In the genomic region with DNA sequence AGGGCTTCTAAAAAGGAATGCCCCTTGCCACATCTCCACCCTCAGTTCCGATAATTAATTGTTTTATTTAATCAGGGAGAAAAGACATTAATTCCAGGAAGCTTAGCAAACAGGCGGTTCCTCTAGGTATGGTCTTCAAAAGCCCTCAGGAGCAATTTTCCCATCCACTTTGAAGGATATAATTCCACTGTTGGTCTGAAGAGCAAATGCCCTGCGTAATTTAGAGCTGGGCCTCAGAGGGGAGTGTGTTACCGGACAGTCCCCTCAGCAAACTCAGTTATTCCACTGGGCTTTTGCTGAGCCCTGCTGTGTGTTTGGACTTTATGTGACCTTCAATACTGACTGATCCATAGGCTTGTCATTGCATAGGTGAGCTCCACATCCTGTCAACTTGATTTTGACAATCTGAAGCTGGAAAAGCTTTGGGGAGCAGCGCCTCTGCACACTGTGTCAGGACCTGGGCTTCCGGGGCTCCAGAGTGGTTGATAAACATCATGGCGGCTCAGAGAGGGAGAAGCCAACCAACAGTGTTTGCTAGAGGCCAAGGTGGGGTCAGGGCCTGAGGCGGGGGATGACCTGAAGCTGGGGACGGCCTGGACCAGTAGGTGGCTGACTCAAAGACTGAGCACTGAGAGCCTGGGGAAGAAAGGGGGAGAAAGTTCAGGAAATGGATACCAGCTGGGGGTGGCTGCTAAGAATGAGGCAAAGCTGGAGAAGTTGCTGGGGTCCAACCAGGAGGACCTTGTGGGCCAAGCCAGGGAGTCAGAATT, we compare ENCODE assay signal across 1 cellular context.
TF ChIP-seq lines count a peak whose summit lies in the region.

No MANE protein-coding gene starts in this region.

TF ChIP-seq in HepG2, 621 proteins besides CTCF, POLR2A, EP300 and RAD21 (continued from another document):
- TF ChIP-seq, protein P1, sequence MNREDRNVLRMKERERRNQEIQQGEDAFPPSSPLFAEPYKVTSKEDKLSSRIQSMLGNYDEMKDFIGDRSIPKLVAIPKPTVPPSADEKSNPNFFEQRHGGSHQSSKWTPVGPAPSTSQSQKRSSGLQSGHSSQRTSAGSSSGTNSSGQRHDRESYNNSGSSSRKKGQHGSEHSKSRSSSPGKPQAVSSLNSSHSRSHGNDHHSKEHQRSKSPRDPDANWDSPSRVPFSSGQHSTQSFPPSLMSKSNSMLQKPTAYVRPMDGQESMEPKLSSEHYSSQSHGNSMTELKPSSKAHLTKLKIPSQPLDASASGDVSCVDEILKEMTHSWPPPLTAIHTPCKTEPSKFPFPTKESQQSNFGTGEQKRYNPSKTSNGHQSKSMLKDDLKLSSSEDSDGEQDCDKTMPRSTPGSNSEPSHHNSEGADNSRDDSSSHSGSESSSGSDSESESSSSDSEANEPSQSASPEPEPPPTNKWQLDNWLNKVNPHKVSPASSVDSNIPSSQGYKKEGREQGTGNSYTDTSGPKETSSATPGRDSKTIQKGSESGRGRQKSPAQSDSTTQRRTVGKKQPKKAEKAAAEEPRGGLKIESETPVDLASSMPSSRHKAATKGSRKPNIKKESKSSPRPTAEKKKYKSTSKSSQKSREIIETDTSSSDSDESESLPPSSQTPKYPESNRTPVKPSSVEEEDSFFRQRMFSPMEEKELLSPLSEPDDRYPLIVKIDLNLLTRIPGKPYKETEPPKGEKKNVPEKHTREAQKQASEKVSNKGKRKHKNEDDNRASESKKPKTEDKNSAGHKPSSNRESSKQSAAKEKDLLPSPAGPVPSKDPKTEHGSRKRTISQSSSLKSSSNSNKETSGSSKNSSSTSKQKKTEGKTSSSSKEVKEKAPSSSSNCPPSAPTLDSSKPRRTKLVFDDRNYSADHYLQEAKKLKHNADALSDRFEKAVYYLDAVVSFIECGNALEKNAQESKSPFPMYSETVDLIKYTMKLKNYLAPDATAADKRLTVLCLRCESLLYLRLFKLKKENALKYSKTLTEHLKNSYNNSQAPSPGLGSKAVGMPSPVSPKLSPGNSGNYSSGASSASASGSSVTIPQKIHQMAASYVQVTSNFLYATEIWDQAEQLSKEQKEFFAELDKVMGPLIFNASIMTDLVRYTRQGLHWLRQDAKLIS (CRISPR knock-in tag; IDR thresholded peaks at IDR 0.05), result no peak
- TF ChIP-seq SRF (IDR thresholded peaks at IDR 0.05; ENCODE audit: low read depth, low read length) (no peak), ZNF446 (CRISPR knock-in tag; IDR thresholded peaks at IDR 0.05) (no peak)
- TF ChIP-seq, protein P2, sequence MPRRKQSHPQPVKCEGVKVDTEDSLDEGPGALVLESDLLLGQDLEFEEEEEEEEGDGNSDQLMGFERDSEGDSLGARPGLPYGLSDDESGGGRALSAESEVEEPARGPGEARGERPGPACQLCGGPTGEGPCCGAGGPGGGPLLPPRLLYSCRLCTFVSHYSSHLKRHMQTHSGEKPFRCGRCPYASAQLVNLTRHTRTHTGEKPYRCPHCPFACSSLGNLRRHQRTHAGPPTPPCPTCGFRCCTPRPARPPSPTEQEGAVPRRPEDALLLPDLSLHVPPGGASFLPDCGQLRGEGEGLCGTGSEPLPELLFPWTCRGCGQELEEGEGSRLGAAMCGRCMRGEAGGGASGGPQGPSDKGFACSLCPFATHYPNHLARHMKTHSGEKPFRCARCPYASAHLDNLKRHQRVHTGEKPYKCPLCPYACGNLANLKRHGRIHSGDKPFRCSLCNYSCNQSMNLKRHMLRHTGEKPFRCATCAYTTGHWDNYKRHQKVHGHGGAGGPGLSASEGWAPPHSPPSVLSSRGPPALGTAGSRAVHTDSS (CRISPR knock-in tag; conservative IDR thresholded peaks at IDR 0.05), result no peak
TF ChIP-seq in HepG2: peak in this region for 0.
